In the genomic region with DNA sequence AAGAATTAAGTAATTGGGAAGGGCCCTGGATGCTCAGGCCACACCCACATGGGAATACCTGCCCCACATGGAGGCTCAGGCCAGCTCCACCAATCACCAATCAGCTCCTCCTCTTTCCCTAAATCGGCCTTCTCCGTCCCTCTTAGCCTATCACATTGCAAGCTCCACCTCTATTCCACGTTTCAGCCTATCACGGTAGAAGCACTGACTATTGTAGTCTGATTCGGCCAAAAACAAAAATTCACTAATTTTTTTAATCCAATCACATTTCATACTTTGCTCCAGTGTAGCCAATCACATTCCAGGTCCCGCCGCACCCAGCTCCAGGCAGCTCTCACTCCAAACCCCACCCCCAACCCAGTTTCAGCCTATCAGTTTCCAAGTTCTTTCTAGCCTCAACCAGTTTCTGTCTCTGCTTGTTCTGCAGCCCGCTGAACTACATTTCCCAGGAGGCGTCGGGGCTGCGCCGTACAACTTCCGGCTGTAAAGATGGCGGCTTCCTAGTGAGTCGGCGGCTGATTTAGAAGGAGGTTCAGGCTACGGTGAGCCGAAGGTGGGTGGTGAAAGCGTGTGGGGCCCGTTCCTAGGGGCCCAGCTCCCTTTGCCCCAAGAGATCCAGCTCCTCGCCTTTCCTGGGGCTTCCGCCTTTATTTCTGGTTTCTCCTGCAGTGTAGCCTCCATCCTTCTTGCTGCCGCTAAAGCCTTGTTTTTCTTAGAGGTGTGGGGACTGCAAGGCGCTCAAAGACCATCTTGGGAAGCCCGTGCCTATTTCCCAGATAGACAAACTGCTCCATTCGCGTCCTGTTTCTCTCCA, we compare ENCODE assay signal across 1 cellular context.
A peak's percentile ranks its signal among the peaks of the same experiment; 100 is the strongest.
TF ChIP-seq lines count a peak whose summit lies in the region.

A gene (plus strand): TSS at position 469 of the 814 bp plus-strand sequence. CDS start 1,364 bp downstream, outside the sequence.

TF ChIP-seq in HepG2, 621 proteins besides CTCF, POLR2A, EP300 and RAD21 (continued from another document and continues in another):
- no peak for TF ChIP-seq EED (CRISPR knock-in tag; IDR thresholded peaks at IDR 0.05)
- TF ChIP-seq HNF4A (CRISPR knock-in tag; IDR thresholded peaks at IDR 0.05): peak; percentile 3; the same call in 1 of the 2 replicates
- TF ChIP-seq, protein P1, sequence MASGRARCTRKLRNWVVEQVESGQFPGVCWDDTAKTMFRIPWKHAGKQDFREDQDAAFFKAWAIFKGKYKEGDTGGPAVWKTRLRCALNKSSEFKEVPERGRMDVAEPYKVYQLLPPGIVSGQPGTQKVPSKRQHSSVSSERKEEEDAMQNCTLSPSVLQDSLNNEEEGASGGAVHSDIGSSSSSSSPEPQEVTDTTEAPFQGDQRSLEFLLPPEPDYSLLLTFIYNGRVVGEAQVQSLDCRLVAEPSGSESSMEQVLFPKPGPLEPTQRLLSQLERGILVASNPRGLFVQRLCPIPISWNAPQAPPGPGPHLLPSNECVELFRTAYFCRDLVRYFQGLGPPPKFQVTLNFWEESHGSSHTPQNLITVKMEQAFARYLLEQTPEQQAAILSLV (CRISPR knock-in tag; IDR thresholded peaks at IDR 0.05; ENCODE audit: borderline replicate concordance): no peak
- TF ChIP-seq, protein P2, sequence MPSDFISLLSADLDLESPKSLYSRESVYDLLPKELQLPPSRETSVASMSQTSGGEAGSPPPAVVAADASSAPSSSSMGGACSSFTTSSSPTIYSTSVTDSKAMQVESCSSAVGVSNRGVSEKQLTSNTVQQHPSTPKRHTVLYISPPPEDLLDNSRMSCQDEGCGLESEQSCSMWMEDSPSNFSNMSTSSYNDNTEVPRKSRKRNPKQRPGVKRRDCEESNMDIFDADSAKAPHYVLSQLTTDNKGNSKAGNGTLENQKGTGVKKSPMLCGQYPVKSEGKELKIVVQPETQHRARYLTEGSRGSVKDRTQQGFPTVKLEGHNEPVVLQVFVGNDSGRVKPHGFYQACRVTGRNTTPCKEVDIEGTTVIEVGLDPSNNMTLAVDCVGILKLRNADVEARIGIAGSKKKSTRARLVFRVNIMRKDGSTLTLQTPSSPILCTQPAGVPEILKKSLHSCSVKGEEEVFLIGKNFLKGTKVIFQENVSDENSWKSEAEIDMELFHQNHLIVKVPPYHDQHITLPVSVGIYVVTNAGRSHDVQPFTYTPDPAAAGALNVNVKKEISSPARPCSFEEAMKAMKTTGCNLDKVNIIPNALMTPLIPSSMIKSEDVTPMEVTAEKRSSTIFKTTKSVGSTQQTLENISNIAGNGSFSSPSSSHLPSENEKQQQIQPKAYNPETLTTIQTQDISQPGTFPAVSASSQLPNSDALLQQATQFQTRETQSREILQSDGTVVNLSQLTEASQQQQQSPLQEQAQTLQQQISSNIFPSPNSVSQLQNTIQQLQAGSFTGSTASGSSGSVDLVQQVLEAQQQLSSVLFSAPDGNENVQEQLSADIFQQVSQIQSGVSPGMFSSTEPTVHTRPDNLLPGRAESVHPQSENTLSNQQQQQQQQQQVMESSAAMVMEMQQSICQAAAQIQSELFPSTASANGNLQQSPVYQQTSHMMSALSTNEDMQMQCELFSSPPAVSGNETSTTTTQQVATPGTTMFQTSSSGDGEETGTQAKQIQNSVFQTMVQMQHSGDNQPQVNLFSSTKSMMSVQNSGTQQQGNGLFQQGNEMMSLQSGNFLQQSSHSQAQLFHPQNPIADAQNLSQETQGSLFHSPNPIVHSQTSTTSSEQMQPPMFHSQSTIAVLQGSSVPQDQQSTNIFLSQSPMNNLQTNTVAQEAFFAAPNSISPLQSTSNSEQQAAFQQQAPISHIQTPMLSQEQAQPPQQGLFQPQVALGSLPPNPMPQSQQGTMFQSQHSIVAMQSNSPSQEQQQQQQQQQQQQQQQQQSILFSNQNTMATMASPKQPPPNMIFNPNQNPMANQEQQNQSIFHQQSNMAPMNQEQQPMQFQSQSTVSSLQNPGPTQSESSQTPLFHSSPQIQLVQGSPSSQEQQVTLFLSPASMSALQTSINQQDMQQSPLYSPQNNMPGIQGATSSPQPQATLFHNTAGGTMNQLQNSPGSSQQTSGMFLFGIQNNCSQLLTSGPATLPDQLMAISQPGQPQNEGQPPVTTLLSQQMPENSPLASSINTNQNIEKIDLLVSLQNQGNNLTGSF (CRISPR knock-in tag; IDR thresholded peaks at IDR 0.05): no peak
- TF ChIP-seq, protein P3, sequence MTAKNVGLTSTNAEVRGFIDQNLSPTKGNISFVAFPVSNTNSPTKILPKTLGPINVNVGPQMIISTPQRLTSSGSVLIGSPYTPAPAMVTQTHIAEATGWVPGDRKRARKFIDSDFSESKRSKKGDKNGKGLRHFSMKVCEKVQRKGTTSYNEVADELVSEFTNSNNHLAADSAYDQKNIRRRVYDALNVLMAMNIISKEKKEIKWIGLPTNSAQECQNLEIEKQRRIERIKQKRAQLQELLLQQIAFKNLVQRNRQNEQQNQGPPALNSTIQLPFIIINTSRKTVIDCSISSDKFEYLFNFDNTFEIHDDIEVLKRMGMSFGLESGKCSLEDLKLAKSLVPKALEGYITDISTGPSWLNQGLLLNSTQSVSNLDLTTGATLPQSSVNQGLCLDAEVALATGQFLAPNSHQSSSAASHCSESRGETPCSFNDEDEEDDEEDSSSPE (CRISPR knock-in tag; IDR thresholded peaks at IDR 0.05): peak; percentile 67
- no peak for TF ChIP-seq MIXL1 (CRISPR knock-in tag; IDR thresholded peaks at IDR 0.05)
- TF ChIP-seq ZNF274 (CRISPR knock-in tag; IDR thresholded peaks at IDR 0.05): no peak
- TF ChIP-seq ZSCAN9 (CRISPR knock-in tag; IDR thresholded peaks at IDR 0.05; ENCODE audit: borderline replicate concordance): peak; percentile 72
- TF ChIP-seq, protein P4, sequence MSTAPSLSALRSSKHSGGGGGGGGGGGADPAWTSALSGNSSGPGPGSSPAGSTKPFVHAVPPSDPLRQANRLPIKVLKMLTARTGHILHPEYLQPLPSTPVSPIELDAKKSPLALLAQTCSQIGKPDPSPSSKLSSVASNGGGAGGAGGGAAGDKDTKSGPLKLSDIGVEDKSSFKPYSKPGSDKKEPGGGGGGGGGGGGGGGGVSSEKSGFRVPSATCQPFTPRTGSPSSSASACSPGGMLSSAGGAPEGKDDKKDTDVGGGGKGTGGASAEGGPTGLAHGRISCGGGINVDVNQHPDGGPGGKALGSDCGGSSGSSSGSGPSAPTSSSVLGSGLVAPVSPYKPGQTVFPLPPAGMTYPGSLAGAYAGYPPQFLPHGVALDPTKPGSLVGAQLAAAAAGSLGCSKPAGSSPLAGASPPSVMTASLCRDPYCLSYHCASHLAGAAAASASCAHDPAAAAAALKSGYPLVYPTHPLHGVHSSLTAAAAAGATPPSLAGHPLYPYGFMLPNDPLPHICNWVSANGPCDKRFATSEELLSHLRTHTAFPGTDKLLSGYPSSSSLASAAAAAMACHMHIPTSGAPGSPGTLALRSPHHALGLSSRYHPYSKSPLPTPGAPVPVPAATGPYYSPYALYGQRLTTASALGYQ (CRISPR knock-in tag; IDR thresholded peaks at IDR 0.05): no peak
- TF ChIP-seq BRCA1 (CRISPR knock-in tag; IDR thresholded peaks at IDR 0.05): no peak
- no peak for TF ChIP-seq SP1 (IDR thresholded peaks at IDR 0.05)
- peak; percentile 49 for TF ChIP-seq SP1 (CRISPR knock-in tag; IDR thresholded peaks at IDR 0.05)
- TF ChIP-seq, protein P5, sequence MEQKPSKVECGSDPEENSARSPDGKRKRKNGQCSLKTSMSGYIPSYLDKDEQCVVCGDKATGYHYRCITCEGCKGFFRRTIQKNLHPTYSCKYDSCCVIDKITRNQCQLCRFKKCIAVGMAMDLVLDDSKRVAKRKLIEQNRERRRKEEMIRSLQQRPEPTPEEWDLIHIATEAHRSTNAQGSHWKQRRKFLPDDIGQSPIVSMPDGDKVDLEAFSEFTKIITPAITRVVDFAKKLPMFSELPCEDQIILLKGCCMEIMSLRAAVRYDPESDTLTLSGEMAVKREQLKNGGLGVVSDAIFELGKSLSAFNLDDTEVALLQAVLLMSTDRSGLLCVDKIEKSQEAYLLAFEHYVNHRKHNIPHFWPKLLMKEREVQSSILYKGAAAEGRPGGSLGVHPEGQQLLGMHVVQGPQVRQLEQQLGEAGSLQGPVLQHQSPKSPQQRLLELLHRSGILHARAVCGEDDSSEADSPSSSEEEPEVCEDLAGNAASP (CRISPR knock-in tag; IDR thresholded peaks at IDR 0.05; ENCODE audit: borderline replicate concordance): no peak
- peak; percentile 61; the same call in 1 of the 2 replicates for TF ChIP-seq KAT7 (CRISPR knock-in tag; IDR thresholded peaks at IDR 0.05; ENCODE audit: borderline replicate concordance)
- peak; percentile 69 for TF ChIP-seq PHF8 (CRISPR knock-in tag; IDR thresholded peaks at IDR 0.05)
- TF ChIP-seq EHMT2 (IDR thresholded peaks at IDR 0.05; ENCODE audit: borderline replicate concordance, low read depth, low read length): no peak
- TF ChIP-seq SALL1 (CRISPR knock-in tag; IDR thresholded peaks at IDR 0.05): peak; percentile 41
- TF ChIP-seq RFX3 (CRISPR knock-in tag; IDR thresholded peaks at IDR 0.05): no peak
- TF ChIP-seq, protein P6, sequence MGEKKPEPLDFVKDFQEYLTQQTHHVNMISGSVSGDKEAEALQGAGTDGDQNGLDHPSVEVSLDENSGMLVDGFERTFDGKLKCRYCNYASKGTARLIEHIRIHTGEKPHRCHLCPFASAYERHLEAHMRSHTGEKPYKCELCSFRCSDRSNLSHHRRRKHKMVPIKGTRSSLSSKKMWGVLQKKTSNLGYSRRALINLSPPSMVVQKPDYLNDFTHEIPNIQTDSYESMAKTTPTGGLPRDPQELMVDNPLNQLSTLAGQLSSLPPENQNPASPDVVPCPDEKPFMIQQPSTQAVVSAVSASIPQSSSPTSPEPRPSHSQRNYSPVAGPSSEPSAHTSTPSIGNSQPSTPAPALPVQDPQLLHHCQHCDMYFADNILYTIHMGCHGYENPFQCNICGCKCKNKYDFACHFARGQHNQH (CRISPR knock-in tag; IDR thresholded peaks at IDR 0.05): 0 out of 2 replicates have a peak, but pooled peaks have one; percentile 46
- peak; percentile 95 for TF ChIP-seq LCORL (IDR thresholded peaks at IDR 0.05)
- no peak for TF ChIP-seq LCORL (CRISPR knock-in tag; IDR thresholded peaks at IDR 0.05)
- TF ChIP-seq, protein P7, sequence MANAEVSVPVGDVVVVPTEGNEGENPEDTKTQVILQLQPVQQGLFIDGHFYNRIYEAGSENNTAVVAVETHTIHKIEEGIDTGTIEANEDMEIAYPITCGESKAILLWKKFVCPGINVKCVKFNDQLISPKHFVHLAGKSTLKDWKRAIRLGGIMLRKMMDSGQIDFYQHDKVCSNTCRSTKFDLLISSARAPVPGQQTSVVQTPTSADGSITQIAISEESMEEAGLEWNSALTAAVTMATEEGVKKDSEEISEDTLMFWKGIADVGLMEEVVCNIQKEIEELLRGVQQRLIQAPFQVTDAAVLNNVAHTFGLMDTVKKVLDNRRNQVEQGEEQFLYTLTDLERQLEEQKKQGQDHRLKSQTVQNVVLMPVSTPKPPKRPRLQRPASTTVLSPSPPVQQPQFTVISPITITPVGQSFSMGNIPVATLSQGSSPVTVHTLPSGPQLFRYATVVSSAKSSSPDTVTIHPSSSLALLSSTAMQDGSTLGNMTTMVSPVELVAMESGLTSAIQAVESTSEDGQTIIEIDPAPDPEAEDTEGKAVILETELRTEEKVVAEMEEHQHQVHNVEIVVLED (CRISPR knock-in tag; IDR thresholded peaks at IDR 0.05; ENCODE audit: borderline replicate concordance): peak; percentile 86; the same call in 1 of the 2 replicates
- TF ChIP-seq, protein P8, sequence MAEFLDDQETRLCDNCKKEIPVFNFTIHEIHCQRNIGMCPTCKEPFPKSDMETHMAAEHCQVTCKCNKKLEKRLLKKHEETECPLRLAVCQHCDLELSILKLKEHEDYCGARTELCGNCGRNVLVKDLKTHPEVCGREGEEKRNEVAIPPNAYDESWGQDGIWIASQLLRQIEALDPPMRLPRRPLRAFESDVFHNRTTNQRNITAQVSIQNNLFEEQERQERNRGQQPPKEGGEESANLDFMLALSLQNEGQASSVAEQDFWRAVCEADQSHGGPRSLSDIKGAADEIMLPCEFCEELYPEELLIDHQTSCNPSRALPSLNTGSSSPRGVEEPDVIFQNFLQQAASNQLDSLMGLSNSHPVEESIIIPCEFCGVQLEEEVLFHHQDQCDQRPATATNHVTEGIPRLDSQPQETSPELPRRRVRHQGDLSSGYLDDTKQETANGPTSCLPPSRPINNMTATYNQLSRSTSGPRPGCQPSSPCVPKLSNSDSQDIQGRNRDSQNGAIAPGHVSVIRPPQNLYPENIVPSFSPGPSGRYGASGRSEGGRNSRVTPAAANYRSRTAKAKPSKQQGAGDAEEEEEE (CRISPR knock-in tag; IDR thresholded peaks at IDR 0.05; ENCODE audit: borderline replicate concordance): no peak
- TF ChIP-seq ZSCAN25 (CRISPR knock-in tag; IDR thresholded peaks at IDR 0.05): 0 out of 2 replicates have a peak, but pooled peaks have one; percentile 18
- 0 out of 2 replicates have a peak, but pooled peaks have one; percentile 21 for TF ChIP-seq CC2D1A (CRISPR knock-in tag; IDR thresholded peaks at IDR 0.05)
- no peak for TF ChIP-seq PCBP2 (optimal IDR thresholded peaks at IDR 0.05; ENCODE audit: low read depth, low read length, poor library complexity, severe bottlenecking)
- TF ChIP-seq POLR2G (IDR thresholded peaks at IDR 0.05; ENCODE audit: low read depth, low read length): peak; percentile 89
- TF ChIP-seq PAX8 (CRISPR knock-in tag; IDR thresholded peaks at IDR 0.05; ENCODE audit: borderline replicate concordance): no peak
- peak; percentile 58 for TF ChIP-seq ZFY (CRISPR knock-in tag; IDR thresholded peaks at IDR 0.05)
- no peak for TF ChIP-seq RAD51 (IDR thresholded peaks at IDR 0.05; ENCODE audit: borderline replicate concordance)
- TF ChIP-seq MBNL3 (CRISPR knock-in tag; conservative IDR thresholded peaks at IDR 0.05): no peak
- TF ChIP-seq ZNF24 (IDR thresholded peaks at IDR 0.05): no peak
- TF ChIP-seq, protein P9, sequence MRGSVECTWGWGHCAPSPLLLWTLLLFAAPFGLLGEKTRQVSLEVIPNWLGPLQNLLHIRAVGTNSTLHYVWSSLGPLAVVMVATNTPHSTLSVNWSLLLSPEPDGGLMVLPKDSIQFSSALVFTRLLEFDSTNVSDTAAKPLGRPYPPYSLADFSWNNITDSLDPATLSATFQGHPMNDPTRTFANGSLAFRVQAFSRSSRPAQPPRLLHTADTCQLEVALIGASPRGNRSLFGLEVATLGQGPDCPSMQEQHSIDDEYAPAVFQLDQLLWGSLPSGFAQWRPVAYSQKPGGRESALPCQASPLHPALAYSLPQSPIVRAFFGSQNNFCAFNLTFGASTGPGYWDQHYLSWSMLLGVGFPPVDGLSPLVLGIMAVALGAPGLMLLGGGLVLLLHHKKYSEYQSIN (CRISPR knock-in tag; IDR thresholded peaks at IDR 0.05; ENCODE audit: borderline replicate concordance): no peak
- peak; percentile 83 for TF ChIP-seq SP2 (CRISPR knock-in tag; IDR thresholded peaks at IDR 0.05)
- TF ChIP-seq ZNF75D (CRISPR knock-in tag; IDR thresholded peaks at IDR 0.05; ENCODE audit: borderline replicate concordance): no peak
- peak; percentile 33 for TF ChIP-seq TBL1XR1 (IDR thresholded peaks at IDR 0.05; ENCODE audit: borderline replicate concordance, low read length, partially characterized antibody)
- TF ChIP-seq, protein P10, sequence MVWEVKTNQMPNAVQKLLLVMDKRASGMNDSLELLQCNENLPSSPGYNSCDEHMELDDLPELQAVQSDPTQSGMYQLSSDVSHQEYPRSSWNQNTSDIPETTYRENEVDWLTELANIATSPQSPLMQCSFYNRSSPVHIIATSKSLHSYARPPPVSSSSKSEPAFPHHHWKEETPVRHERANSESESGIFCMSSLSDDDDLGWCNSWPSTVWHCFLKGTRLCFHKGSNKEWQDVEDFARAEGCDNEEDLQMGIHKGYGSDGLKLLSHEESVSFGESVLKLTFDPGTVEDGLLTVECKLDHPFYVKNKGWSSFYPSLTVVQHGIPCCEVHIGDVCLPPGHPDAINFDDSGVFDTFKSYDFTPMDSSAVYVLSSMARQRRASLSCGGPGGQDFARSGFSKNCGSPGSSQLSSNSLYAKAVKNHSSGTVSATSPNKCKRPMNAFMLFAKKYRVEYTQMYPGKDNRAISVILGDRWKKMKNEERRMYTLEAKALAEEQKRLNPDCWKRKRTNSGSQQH (CRISPR knock-in tag; IDR thresholded peaks at IDR 0.05; ENCODE audit: low read depth): peak; percentile 68
- TF ChIP-seq ZNF33B (CRISPR knock-in tag; IDR thresholded peaks at IDR 0.05): no peak
- no peak for TF ChIP-seq IRX3 (CRISPR knock-in tag; IDR thresholded peaks at IDR 0.05; ENCODE audit: borderline replicate concordance, low read depth)
